ENCODE assay signal across 17 cellular contexts in genomic region chr16:4666537-4667202, GRCh38. TPM values are rescaled to one million over a fixed set of nuclear protein-coding genes. Genes with fewer than 3 reads are reported as not detected.
A peak's percentile ranks its signal among the peaks of the same experiment; 100 is the strongest.
DNase-seq lines count a peak whose midpoint lies in the region; ATAC-seq and TF ChIP-seq lines count a peak whose summit lies in the region.
"Had no signal": no experiment of that assay in that cellular context is flagged by ENCODE, and none has a peak within 500 bp of the region (broad histone marks: within the 10 kb centered on the region; RNA-seq: fewer than 3 reads in every experiment).

No MANE protein-coding gene starts in this region.

- H3K27ac ChIP-seq in RWPE1: peak overlapping the region; percentile 81; the same call in 1 of the 2 replicates
- no peak overlapping the region for H3K27ac ChIP-seq in osteoblast (ENCODE audit: low read depth, low read length)

- no peak overlapping the region for H2AFZ ChIP-seq in osteoblast (ENCODE audit: low read length)

- no peaks in the 10 kb centered on the region for H3K27me3 Mint-ChIP-seq in CD14-positive monocyte (ENCODE audit: low read depth in 3 of 3)

- peak overlapping the region in 5 of 7 donors; percentile 28 to 98 (median 46) for H3K27ac Mint-ChIP-seq in CD14-positive monocyte

- no peaks in the 10 kb centered on the region for H3K27me3 ChIP-seq in osteoblast (ENCODE audit: insufficient read depth, low read length)
- H3K27me3 ChIP-seq: BE2C had no signal

- intact Hi-C loops in CD14-positive monocyte (cut with micrococcal nuclease) (no loop called here), head of caudate nucleus (cut with DNase I) (no loop called here)

- ATAC-seq in GM19035 (IDR thresholded peaks at IDR 0.05; ENCODE audit: unreplicated experiment): no peak
- ATAC-seq in HG02870 (IDR thresholded peaks at IDR 0.05; ENCODE audit: unreplicated experiment): no peak
- ATAC-seq: Panc1 had no signal

- no peak for TF ChIP-seq CTCF in CD14-positive monocyte (IDR thresholded peaks at IDR 0.05)
- no peak for TF ChIP-seq CTCF in RWPE1 (conservative IDR thresholded peaks at IDR 0.05; ENCODE audit: low read depth)
- TF ChIP-seq CTCF in osteoblast (IDR thresholded peaks at IDR 0.05; ENCODE audit: extremely low read depth, low read depth, low read length): no peak

- peaks cover 21 to 25% of the 10 kb centered on the region in 2 donors for H3K36me3 Mint-ChIP-seq in CD14-positive monocyte

- peaks cover 10% of the 10 kb centered on the region for H3K79me2 ChIP-seq in osteoblast (ENCODE audit: insufficient read depth, low read length)

- H3K4me3 ChIP-seq in osteoblast (ENCODE audit: insufficient read depth, low read length): no peak overlapping the region

- CTCF ChIA-PET in RWPE1 (lab: Yijun Ruan, JAX): no interaction called here

- no peak overlapping the region for H3K4me3 Mint-ChIP-seq in CD14-positive monocyte

- H3K36me3 ChIP-seq in osteoblast (ENCODE audit: insufficient read depth, low read length): peaks cover 66% of the 10 kb centered on the region

- no peaks in the 10 kb centered on the region for H3K4me1 ChIP-seq in osteoblast (ENCODE audit: insufficient read depth, low read length)
- H3K4me1 ChIP-seq: BE2C had no signal

- no peak for DNase-seq in CD14-positive monocyte (ENCODE audit: low spot score)
- no peak for DNase-seq in RWPE1 (ENCODE audit: low spot score)
- DNase-seq in head of caudate nucleus: peak in 29 of 42 donors; percentile 30 to 79 (median 56)
- peak; percentile 81 for DNase-seq in osteoblast (ENCODE audit: insufficient read length, low spot score, missing footprints)
- no peak for DNase-seq in EL
- DNase-seq: BE2C, H7, Karpas-422, MM.1S, NCI-H1105, NCI-H1694 treated with DMSO at 0.1 percent for 48 hours, NCI-H446, NCI-H82, SHP77 treated with DMSO at 0.1 percent for 48 hours had no signal

- POLR2A ChIA-PET in RWPE1 (lab: Yijun Ruan, JAX; ENCODE audit: low non-redundant PET): no interaction called here

- H3K9me3 ChIP-seq in osteoblast (ENCODE audit: low read depth, low read length): no peaks in the 10 kb centered on the region
- H3K9me3 ChIP-seq: BE2C had no signal

- peaks cover 9% of the 10 kb centered on the region for H4K20me1 ChIP-seq in osteoblast (ENCODE audit: insufficient read depth, low read length)

- H3K4me2 ChIP-seq in osteoblast (ENCODE audit: insufficient read depth, low read length): no peak overlapping the region

- no peaks in the 10 kb centered on the region for H3K9me3 Mint-ChIP-seq in CD14-positive monocyte

- peaks cover 43% of the 10 kb centered on the region for H3K4me1 Mint-ChIP-seq in CD14-positive monocyte

RNA-seq across cellular contexts. Expression of gene NUDT16L1, which starts 26.7 kb away (rescaled TPM):
- 10 to 100 TPM; 41.1 to 62.7 TPM for polyA plus RNA-seq in CD14-positive monocyte
- total RNA-seq in osteoblast: 15.0 and 18.1 TPM in 2 replicates

RNA-seq across cellular contexts. Expression of gene MGRN1, which starts 42.0 kb away (rescaled TPM):
- 1 to 10 TPM; 3.7 to 4.7 TPM for polyA plus RNA-seq in CD14-positive monocyte
- 41.5 and 46.7 TPM in 2 replicates for total RNA-seq in osteoblast

RNA-seq across cellular contexts. Expression of gene UBALD1, which starts 52.0 kb away (rescaled TPM):
- 1 to 10 TPM; 2.2 to 2.8 TPM for polyA plus RNA-seq in CD14-positive monocyte
- total RNA-seq in osteoblast: 6.2 and 9.4 TPM in 2 replicates

Comparison
In these comparisons a context has a peak if more than half of its experiments do, and no peak if none do; other contexts are left out.
1. DNase-seq: peak in head of caudate nucleus (29 of 42) and osteoblast (single experiment); none in CD14-positive monocyte (single experiment), RWPE1 (single experiment) and EL (single experiment).